Comparison of ENCODE assay signal across 10 cellular contexts in genomic region chrX:139766545-139766983, GRCh38. TPM values are rescaled to one million over a fixed set of nuclear protein-coding genes. Genes with fewer than 3 reads are reported as not detected.
DNase-seq lines count a peak whose midpoint lies in the region; ATAC-seq and TF ChIP-seq lines count a peak whose summit lies in the region.
"Had no signal": no experiment of that assay in that cellular context is flagged by ENCODE, and none has a peak within 500 bp of the region (broad histone marks: within the 10 kb centered on the region; RNA-seq: fewer than 3 reads in every experiment).

No MANE protein-coding gene starts in this region.

- DNase-seq in NOMO-1 treated with DMSO at 0.1 percent for 48 hours (lab: John Stamatoyannopoulos, UW; ENCODE audit: unreplicated experiment) (peak; percentile 58), mucosa of descending colon (peak in 1 of 3 donors; percentile 4), OCI-M2 (lab: John Stamatoyannopoulos, UW; ENCODE audit: unreplicated experiment) (no peak), kidney tubule cell (ENCODE audit: low spot score) (no peak)
- DNase-seq: effector memory CD4-positive, alpha-beta T cell had no signal

- intact Hi-C loops in mucosa of descending colon (cut with DNase I, micrococcal nuclease): no loop called here

- ATAC-seq in GM18870 (IDR thresholded peaks at IDR 0.05; ENCODE audit: unreplicated experiment): peak; percentile 84
- ATAC-seq in HG02642 (IDR thresholded peaks at IDR 0.05; ENCODE audit: poor library complexity, unreplicated experiment): peak; percentile 80
- peak; percentile 41 for ATAC-seq in mucosa of descending colon
- no peak for ATAC-seq in HG03439 (IDR thresholded peaks at IDR 0.05; ENCODE audit: unreplicated experiment)
- ATAC-seq in HG03280 (IDR thresholded peaks at IDR 0.05; ENCODE audit: unreplicated experiment): no peak

- no peak for TF ChIP-seq CTCF in mucosa of descending colon (IDR thresholded peaks at IDR 0.05)

- H3K36me3 ChIP-seq in mucosa of descending colon (ENCODE audit: low read depth): no peaks in the 10 kb centered on the region
- H3K36me3 ChIP-seq: thoracic aorta had no signal

- H3K4me1 ChIP-seq in mucosa of descending colon (ENCODE audit: low read depth): no peaks in the 10 kb centered on the region

- H3K4me3 ChIP-seq in mucosa of descending colon: no peak overlapping the region
- H3K4me3 ChIP-seq: thoracic aorta had no signal

- no peaks in the 10 kb centered on the region for H3K9me3 ChIP-seq in mucosa of descending colon
- H3K9me3 ChIP-seq: thoracic aorta had no signal

RNA-seq across cellular contexts. Expression of gene MCF2, which starts 58.6 kb away (rescaled TPM):
- under 1 TPM in 2 of 3 donors, not detected in 1; 0.06 to 0.14 TPM for total RNA-seq in mucosa of descending colon

Comparison
In these comparisons a context has a peak if more than half of its experiments do, and no peak if none do; other contexts are left out.
1. ATAC-seq: peak in GM18870 (single experiment), HG02642 (single experiment) and mucosa of descending colon (single experiment); none in HG03439 (single experiment) and HG03280 (single experiment).